17 cellular contexts compared by ENCODE assay signal in the genomic region with DNA sequence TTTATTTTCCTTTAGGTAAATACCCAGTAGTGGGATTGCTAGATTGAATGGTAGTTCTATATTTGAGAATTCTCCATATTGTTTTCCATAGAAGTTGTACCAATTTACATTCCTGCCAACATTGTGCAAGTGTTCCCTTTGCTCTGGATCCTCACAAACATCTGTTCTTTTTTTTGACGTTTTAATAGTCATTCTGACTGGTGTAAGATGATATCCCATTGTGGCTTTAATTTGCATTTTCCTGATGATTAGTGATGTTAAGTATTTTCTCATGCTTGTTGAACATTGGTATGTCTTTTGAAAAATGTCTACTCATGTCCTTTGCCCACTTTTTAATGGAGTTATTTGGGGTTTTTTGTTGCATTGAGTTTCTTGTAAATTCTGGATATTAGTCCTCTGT.
DNase-seq lines count a peak whose midpoint lies in the region; ATAC-seq, FAIRE-seq and TF ChIP-seq lines count a peak whose summit lies in the region.
"Had no signal": no experiment of that assay in that cellular context is flagged by ENCODE, and none has a peak within 500 bp of the region (broad histone marks: within the 10 kb centered on the region; RNA-seq: fewer than 3 reads in every experiment).

No MANE protein-coding gene starts in this region.

- H3K9ac ChIP-seq in mammary epithelial cell (ENCODE audit: insufficient read depth, low read length), result no peak overlapping the region

- H3K4me3 Mint-ChIP-seq in activated naive CD4-positive, alpha-beta T cell treated with anti-CD3 and anti-CD28 coated beads, Interleukin-2, amount 10 ng/mL, durations not matched to agents 7 days and 5 days, result no peak overlapping the region
- H3K4me3 Mint-ChIP-seq: activated B cell treated with CpG ODN at 0.5 μM for 24 hours; activated CD8-positive, alpha-beta memory T cell treated with anti-CD3 and anti-CD28 coated beads, Interleukin-2, amount 10 ng/mL, durations not matched to agents 7 days and 5 days; activated naive CD4-positive, alpha-beta T cell treated with anti-CD3 and anti-CD28 coated beads for 36 hours; CD14-positive monocyte had no signal

- H3K9me3 Mint-ChIP-seq in activated naive CD4-positive, alpha-beta T cell treated with anti-CD3 and anti-CD28 coated beads, Interleukin-2, amount 10 ng/mL, durations not matched to agents 7 days and 5 days, result no peaks in the 10 kb centered on the region
- H3K9me3 Mint-ChIP-seq: activated B cell treated with CpG ODN at 0.5 μM for 24 hours; activated naive CD4-positive, alpha-beta T cell treated with anti-CD3 and anti-CD28 coated beads for 36 hours; CD14-positive monocyte had no signal

- no peak overlapping the region for H3K4me3 ChIP-seq in mammary epithelial cell (replicated peaks in 1 of 3; ENCODE audit: insufficient read depth in 1 of 3, low read depth in 2 of 3, low read length in 3 of 3)
- H3K4me3 ChIP-seq in upper lobe of left lung, result no peak overlapping the region

- H3K9me3 ChIP-seq in mammary epithelial cell (replicated peaks; ENCODE audit: insufficient read depth, low read length), result no peaks in the 10 kb centered on the region
- no peaks in the 10 kb centered on the region for H3K9me3 ChIP-seq in upper lobe of left lung

- TF ChIP-seq CTCF in D721Med (IDR thresholded peaks at IDR 0.05; ENCODE audit: insufficient read depth, missing control alignments) (no peak), mammary epithelial cell (conservative IDR thresholded peaks at IDR 0.05 in 1 of 2, IDR thresholded peaks at IDR 0.05 in 1 of 2; ENCODE audit: extremely low read depth in 1 of 2, insufficient read depth in 1 of 2, low read depth in 1 of 2, low read length in 2 of 2) (no peak), upper lobe of left lung (IDR thresholded peaks at IDR 0.05) (no peak)

- CTCF ChIA-PET in mammary epithelial cell (lab: Charles Lee; ENCODE audit: low non-redundant PET), result no interaction called here
- CTCF ChIA-PET in activated naive CD4-positive, alpha-beta T cell treated with anti-CD3 and anti-CD28 coated beads, Interleukin-2, amount 10 ng/mL, durations not matched to agents 7 days and 5 days (lab: Charles Lee), result no interaction called here

- H3K27ac ChIP-seq in mammary epithelial cell (ENCODE audit: insufficient read depth, low read depth, low read length) (no peak overlapping the region), upper lobe of left lung (no peak overlapping the region)

- H3K27me3 Mint-ChIP-seq in activated naive CD4-positive, alpha-beta T cell treated with anti-CD3 and anti-CD28 coated beads, Interleukin-2, amount 10 ng/mL, durations not matched to agents 7 days and 5 days, result no peaks in the 10 kb centered on the region
- H3K27me3 Mint-ChIP-seq: activated B cell treated with CpG ODN at 0.5 μM for 24 hours; activated CD8-positive, alpha-beta memory T cell treated with anti-CD3 and anti-CD28 coated beads, Interleukin-2, amount 10 ng/mL, durations not matched to agents 7 days and 5 days had no signal

- H3K4me2 ChIP-seq in mammary epithelial cell (ENCODE audit: insufficient read depth, low read depth, low read length), result no peak overlapping the region

- H3K4me1 ChIP-seq in mammary epithelial cell (ENCODE audit: insufficient read depth, low read length) (no peaks in the 10 kb centered on the region), upper lobe of left lung (no peaks in the 10 kb centered on the region)

- H3K4me1 Mint-ChIP-seq in activated naive CD4-positive, alpha-beta T cell treated with anti-CD3 and anti-CD28 coated beads, Interleukin-2, amount 10 ng/mL, durations not matched to agents 7 days and 5 days, result no peaks in the 10 kb centered on the region
- H3K4me1 Mint-ChIP-seq: activated B cell treated with CpG ODN at 0.5 μM for 24 hours; activated CD8-positive, alpha-beta memory T cell treated with anti-CD3 and anti-CD28 coated beads, Interleukin-2, amount 10 ng/mL, durations not matched to agents 7 days and 5 days; CD14-positive monocyte had no signal

- in situ Hi-C loops in mammary epithelial cell (cut with MboI; ENCODE audit: low sequenced_read_pairs in 2 of 2), result no loop called here

- H3K27me3 ChIP-seq in mammary epithelial cell (ENCODE audit: insufficient read depth, low read length), result no peaks in the 10 kb centered on the region
- no peaks in the 10 kb centered on the region for H3K27me3 ChIP-seq in upper lobe of left lung

- no TSS peak for BruUV-seq in mammary epithelial cell (replicated peaks; lab: Mats Ljungman, UMichigan)

- H4K20me1 ChIP-seq in mammary epithelial cell (ENCODE audit: insufficient read depth, low read length), result no peaks in the 10 kb centered on the region

- H2AFZ ChIP-seq in mammary epithelial cell (ENCODE audit: low read depth, low read length), result no peak overlapping the region

- ATAC-seq in upper lobe of left lung (ENCODE audit: low FRiP score in 2 of 2), result no peak
- ATAC-seq: activated CD8-positive, alpha-beta memory T cell treated with anti-CD3 and anti-CD28 coated beads, Interleukin-2, amount 10 ng/mL, durations not matched to agents 7 days and 5 days had no signal

- H3K36me3 Mint-ChIP-seq in activated naive CD4-positive, alpha-beta T cell treated with anti-CD3 and anti-CD28 coated beads, Interleukin-2, amount 10 ng/mL, durations not matched to agents 7 days and 5 days, result no peaks in the 10 kb centered on the region
- H3K36me3 Mint-ChIP-seq: activated CD8-positive, alpha-beta memory T cell treated with anti-CD3 and anti-CD28 coated beads, Interleukin-2, amount 10 ng/mL, durations not matched to agents 7 days and 5 days; CD14-positive monocyte had no signal

- WGBS in mammary epithelial cell (ENCODE audit: low coverage, missing lambda C conversion rate), result 14% methylated on average over 1 of the region's 1 CpG
- 63 to 72% methylated on average over 1 of the region's 1 CpG for WGBS in upper lobe of left lung, 2 donors

- DNase-seq in D721Med (ENCODE audit: insufficient read length, low spot score) (no peak), LHCN-M2 (ENCODE audit: low read depth) (peak; percentile 95), mammary epithelial cell (peak; percentile 32), myocyte (ENCODE audit: low read depth) (peak; percentile 71), upper lobe of left lung (no peak), SK-N-DZ (ENCODE audit: low spot score) (no peak), CD1c-positive myeloid dendritic cell (ENCODE audit: extremely low spot score) (no peak)
- no peak for DNase-seq in activated naive CD4-positive, alpha-beta T cell treated with anti-CD3 and anti-CD28 coated beads, Interleukin-2, amount 10 ng/mL, durations not matched to agents 7 days and 5 days
- DNase-seq: activated B cell treated with CpG ODN at 0.5 μM for 24 hours; activated CD8-positive, alpha-beta memory T cell treated with anti-CD3 and anti-CD28 coated beads, Interleukin-2, amount 10 ng/mL, durations not matched to agents 7 days and 5 days; activated naive CD4-positive, alpha-beta T cell treated with anti-CD3 and anti-CD28 coated beads for 36 hours; posterior cingulate gyrus; substantia nigra; T-helper 1 cell had no signal

- no peaks in the 10 kb centered on the region for H3K79me2 ChIP-seq in mammary epithelial cell (ENCODE audit: insufficient read depth, low read length)

- FAIRE-seq in D721Med (lab: Jason Lieb, UNC), result peak; percentile 32
- FAIRE-seq: G401.6, GM19239 had no signal

- H3K27ac Mint-ChIP-seq in activated naive CD4-positive, alpha-beta T cell treated with anti-CD3 and anti-CD28 coated beads, Interleukin-2, amount 10 ng/mL, durations not matched to agents 7 days and 5 days, result no peak overlapping the region
- H3K27ac Mint-ChIP-seq: activated B cell treated with CpG ODN at 0.5 μM for 24 hours; activated CD8-positive, alpha-beta memory T cell treated with anti-CD3 and anti-CD28 coated beads, Interleukin-2, amount 10 ng/mL, durations not matched to agents 7 days and 5 days; activated naive CD4-positive, alpha-beta T cell treated with anti-CD3 and anti-CD28 coated beads for 36 hours; CD14-positive monocyte had no signal

- dilution Hi-C loops in mammary epithelial cell (cut with HindIII; ENCODE audit: low sequenced_read_pairs), result no loop called here

- intact Hi-C loops in mammary epithelial cell (cut with micrococcal nuclease), result no loop called here

- H3K36me3 ChIP-seq in mammary epithelial cell (ENCODE audit: insufficient read depth, low read length) (no peaks in the 10 kb centered on the region), upper lobe of left lung (no peaks in the 10 kb centered on the region)

- TF ChIP-seq POLR2A in upper lobe of left lung (IDR thresholded peaks at IDR 0.05), result no peak

- TF ChIP-seq EP300 in upper lobe of left lung (IDR thresholded peaks at IDR 0.05), result no peak

Comparison
In these comparisons a context has a peak if more than half of its experiments do, and no peak if none do; other contexts are left out.
1. DNase-seq: peak in LHCN-M2 (single experiment), mammary epithelial cell (single experiment) and myocyte (single experiment); none in D721Med (single experiment), upper lobe of left lung (0 of 2), activated naive CD4-positive, alpha-beta T cell treated with anti-CD3 and anti-CD28 coated beads, Interleukin-2, amount 10 ng/mL, durations not matched to agents 7 days and 5 days (single experiment), SK-N-DZ (single experiment) and CD1c-positive myeloid dendritic cell (single experiment).